15 cellular contexts compared by ENCODE assay signal in the genomic region with DNA sequence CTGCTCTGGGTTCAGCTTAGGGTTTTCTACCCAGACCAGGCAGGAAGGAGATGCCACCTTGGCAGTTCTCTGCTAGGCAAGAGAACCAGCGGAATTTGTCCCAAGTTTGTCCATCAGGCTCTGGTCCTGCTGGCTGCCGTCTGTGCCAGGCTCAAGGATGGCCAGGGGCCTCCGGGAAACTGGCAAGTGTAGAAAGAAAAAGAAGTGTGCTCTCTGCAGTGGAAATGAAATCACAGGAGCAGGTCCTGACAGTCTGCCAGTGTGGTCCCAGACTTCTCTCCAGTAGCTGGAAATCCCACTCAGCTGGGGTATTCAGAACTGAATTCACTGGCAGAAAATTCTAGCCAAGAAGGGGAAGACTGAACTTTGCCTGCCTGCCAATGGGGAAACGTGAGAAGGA.
DNase-seq lines count a peak whose midpoint lies in the region; ATAC-seq and TF ChIP-seq lines count a peak whose summit lies in the region.
"Had no signal": no experiment of that assay in that cellular context is flagged by ENCODE, and none has a peak within 500 bp of the region (broad histone marks: within the 10 kb centered on the region; RNA-seq: fewer than 3 reads in every experiment).

No MANE protein-coding gene starts in this region.

- H3K9me3 ChIP-seq in SK-N-SH (no peaks in the 10 kb centered on the region), mesenchymal stem cell (ENCODE audit: control insufficient read depth, low read length) (no peaks in the 10 kb centered on the region), stomach smooth muscle (ENCODE audit: control insufficient read depth in 2 of 2, low read length in 2 of 2) (no peaks in the 10 kb centered on the region)

- no peak overlapping the region for H3K14ac ChIP-seq in mesenchymal stem cell (ENCODE audit: low read length in 2 of 2)

- H3K4me1 ChIP-seq in SK-N-SH (ENCODE audit: control insufficient read depth in 1 of 2, insufficient read depth in 2 of 2, low read depth in 1 of 2, low read length in 1 of 2) (peaks cover 51 to 89% of the 10 kb centered on the region in 2 experiments), mesenchymal stem cell (ENCODE audit: control insufficient read depth, insufficient read depth, low read depth, low read length) (peaks cover 28% of the 10 kb centered on the region), stomach smooth muscle (ENCODE audit: control insufficient read depth, insufficient read depth, low read length) (peaks cover 70% of the 10 kb centered on the region)

- peak overlapping the region; percentile 51 for H2BK120ac ChIP-seq in mesenchymal stem cell (ENCODE audit: low read depth, low read length)

- peak overlapping the region; percentile 97 to 100 for H3K27ac ChIP-seq in SK-N-SH (ENCODE audit: low read depth in 2 of 2, low read length in 1 of 2)
- H3K27ac ChIP-seq in mesenchymal stem cell (ENCODE audit: low read length, poor library complexity, severe bottlenecking), result no peak overlapping the region
- peak overlapping the region; percentile 18 for H3K27ac ChIP-seq in stomach smooth muscle (ENCODE audit: low read length)

- H2AK5ac ChIP-seq in mesenchymal stem cell (ENCODE audit: low read length, severe bottlenecking), result peak overlapping the region; percentile 71

- peak overlapping the region; percentile 27 for H4K8ac ChIP-seq in mesenchymal stem cell (ENCODE audit: low read length)

- CTCF ChIA-PET in SK-N-SH (lab: Yijun Ruan, JAX), result interaction anchor here (1.4 to 4.9 kb wide), 5 partner anchors 14 to 259 kb away, joined by 3 to 31 read pairs (median 9); no protein-coding TSS in a partner anchor
- CTCF ChIA-PET in activated CD8-positive, alpha-beta T cell treated with anti-CD3 and anti-CD28 coated beads for 36 hours (lab: Charles Lee), result no interaction called here

- peak overlapping the region; percentile 46 for H3K27ac Mint-ChIP-seq in central memory CD8-positive, alpha-beta T cell (ENCODE audit: low read depth)
- H3K27ac Mint-ChIP-seq in activated CD8-positive, alpha-beta T cell treated with anti-CD3 and anti-CD28 coated beads for 36 hours, result no peak overlapping the region

- H3K4ac ChIP-seq in mesenchymal stem cell (ENCODE audit: low read depth in 1 of 2, low read length in 2 of 2), result peak overlapping the region in 1 of 2 experiments; percentile 73

- peak overlapping the region; percentile 26 for H2BK15ac ChIP-seq in mesenchymal stem cell (ENCODE audit: low read depth, poor library complexity, severe bottlenecking)

- no peak overlapping the region for H2BK5ac ChIP-seq in mesenchymal stem cell (ENCODE audit: low read depth, low read length, poor library complexity, severe bottlenecking)

- no peaks in the 10 kb centered on the region for H3K9me3 Mint-ChIP-seq in central memory CD8-positive, alpha-beta T cell
- H3K9me3 Mint-ChIP-seq in activated CD8-positive, alpha-beta T cell treated with anti-CD3 and anti-CD28 coated beads for 36 hours, result no peaks in the 10 kb centered on the region
- H3K9me3 Mint-ChIP-seq: T-helper 2 cell treated with Interferon-gamma antibody and Interleukin-4, amounts not matched to agents 5 μg/mL and 100 μg/mL, for 36 hours had no signal

- no peak for TF ChIP-seq RAD21 in SK-N-SH (IDR thresholded peaks at IDR 0.05; ENCODE audit: low read length)

- H3K36me3 ChIP-seq in SK-N-SH (replicated peaks in 1 of 2; ENCODE audit: control insufficient read depth in 1 of 2, insufficient read depth in 2 of 2, low read length in 1 of 2) (peaks cover 0 to 9% of the 10 kb centered on the region in 2 experiments), mesenchymal stem cell (ENCODE audit: control insufficient read depth in 1 of 2, insufficient read depth in 2 of 2, low read depth in 1 of 2, low read length in 2 of 2) (peaks cover 23 to 72% of the 10 kb centered on the region in 2 experiments), stomach smooth muscle (ENCODE audit: control insufficient read depth in 2 of 2, insufficient read depth in 2 of 2, low read length in 2 of 2) (peaks cover 0 to 29% of the 10 kb centered on the region in 2 donors)

- H3K79me2 ChIP-seq in SK-N-SH (ENCODE audit: insufficient read depth), result peaks cover 15% of the 10 kb centered on the region; the same call in 1 of the 2 replicates

- no peaks in the 10 kb centered on the region for H4K20me1 ChIP-seq in SK-N-SH (ENCODE audit: insufficient read depth)

- H3K9me2 ChIP-seq in SK-N-SH, result no peaks in the 10 kb centered on the region

- H3K27me3 ChIP-seq in SK-N-SH (ENCODE audit: insufficient read depth), result no peaks in the 10 kb centered on the region
- no peaks in the 10 kb centered on the region for H3K27me3 ChIP-seq in mesenchymal stem cell (ENCODE audit: control insufficient read depth in 1 of 2, insufficient read depth in 1 of 2, low read length in 2 of 2)
- no peaks in the 10 kb centered on the region for H3K27me3 ChIP-seq in stomach smooth muscle (ENCODE audit: control insufficient read depth in 1 of 2, insufficient read depth in 2 of 2, low read length in 2 of 2)

- H3K79me1 ChIP-seq in mesenchymal stem cell (replicated peaks; ENCODE audit: low read length, poor library complexity, severe bottlenecking), result peaks cover 16% of the 10 kb centered on the region

- no peak for DNase-seq in SK-N-SH
- DNase-seq in central memory CD8-positive, alpha-beta T cell (ENCODE audit: low spot score in 2 of 2), result no peak
- no peak for DNase-seq in mesenchymal stem cell
- no peak for DNase-seq in activated CD4-positive, alpha-beta T cell treated with anti-CD3 and anti-CD28 coated beads, Interleukin-2, amount 50 U/mL, for 48 hours
- no peak for DNase-seq in activated CD8-positive, alpha-beta T cell treated with anti-CD3 and anti-CD28 coated beads for 36 hours
- DNase-seq in NOMO-1 treated with DMSO at 0.1 percent for 48 hours (lab: John Stamatoyannopoulos, UW; ENCODE audit: unreplicated experiment), result no peak
- DNase-seq: 8988T; activated CD4-positive, alpha-beta T cell treated with anti-CD3 and anti-CD28 coated beads, Interleukin-2, amount 50 U/mL, for 1 hour; activated effector memory CD4-positive, alpha-beta T cell treated with Interleukin-2 at 50 U/mL for 16 hours; COR-L47; NCI-H2029 treated with DMSO at 0.1 percent for 48 hours; NCI-H69 had no signal

- H4K91ac ChIP-seq in mesenchymal stem cell (ENCODE audit: low read length), result peak overlapping the region; percentile 30

- H3K18ac ChIP-seq in mesenchymal stem cell (ENCODE audit: low read depth in 1 of 2, low read length in 2 of 2), result peak overlapping the region; percentile 29 to 63

- peaks cover 48% of the 10 kb centered on the region for H3F3A ChIP-seq in SK-N-SH (replicated peaks; ENCODE audit: insufficient read depth)

- H3K4me2 ChIP-seq in SK-N-SH (no peak overlapping the region; the same call in 1 of the 2 replicates), mesenchymal stem cell (ENCODE audit: low read length, poor library complexity, severe bottlenecking) (no peak overlapping the region)

- 86% methylated on average over 4 of the region's 4 CpGs for WGBS in SK-N-SH (ENCODE audit: low lambda C conversion rate)
- WGBS in mesenchymal stem cell, result 93% methylated on average over 4 of the region's 4 CpGs

- H3K4me3 Mint-ChIP-seq in central memory CD8-positive, alpha-beta T cell, result no peak overlapping the region
- no peak overlapping the region for H3K4me3 Mint-ChIP-seq in activated CD8-positive, alpha-beta T cell treated with anti-CD3 and anti-CD28 coated beads for 36 hours
- H3K4me3 Mint-ChIP-seq: T-helper 2 cell treated with Interferon-gamma antibody and Interleukin-4, amounts not matched to agents 5 μg/mL and 100 μg/mL, for 36 hours had no signal

- POLR2A ChIA-PET in SK-N-SH (lab: Yijun Ruan, JAX), result interaction anchor here (1.0 to 4.8 kb wide), 3 partner anchors 8 to 25 kb away, joined by 4 to 27 read pairs (median 8); no protein-coding TSS in a partner anchor
- POLR2A ChIA-PET in activated CD8-positive, alpha-beta T cell treated with anti-CD3 and anti-CD28 coated beads for 36 hours (lab: Charles Lee), result no interaction called here

- ATAC-seq in SK-N-SH treated with all-trans-retinoic acid at 6 μM for 48 hours, result no peak
- ATAC-seq in central memory CD8-positive, alpha-beta T cell (replicated peaks; ENCODE audit: extremely low read depth, poor library complexity, severe bottlenecking), result no peak
- no peak for ATAC-seq in activated CD8-positive, alpha-beta T cell treated with anti-CD3 and anti-CD28 coated beads for 36 hours

- H3K4me3 ChIP-seq in SK-N-SH (ENCODE audit: low read depth in 2 of 2, low read length in 1 of 2) (no peak overlapping the region), mesenchymal stem cell (ENCODE audit: insufficient read depth in 1 of 2, low read depth in 1 of 2, low read length in 2 of 2) (no peak overlapping the region), stomach smooth muscle (ENCODE audit: low read length in 2 of 2) (no peak overlapping the region)

- intact Hi-C loops in activated CD8-positive, alpha-beta T cell treated with anti-CD3 and anti-CD28 coated beads for 36 hours (cut with micrococcal nuclease), result no loop called here

- no peak overlapping the region for H2AFZ ChIP-seq in SK-N-SH (ENCODE audit: low read depth)
- H2AFZ ChIP-seq in mesenchymal stem cell (ENCODE audit: low read depth, low read length), result no peak overlapping the region

- H3K23ac ChIP-seq in mesenchymal stem cell (ENCODE audit: low read length in 2 of 2), result no peak overlapping the region

- no peaks in the 10 kb centered on the region for H3K27me3 Mint-ChIP-seq in central memory CD8-positive, alpha-beta T cell
- H3K27me3 Mint-ChIP-seq in activated CD8-positive, alpha-beta T cell treated with anti-CD3 and anti-CD28 coated beads for 36 hours, result no peaks in the 10 kb centered on the region

- TF ChIP-seq CTCF in SK-N-SH (IDR thresholded peaks at IDR 0.05), result no peak
- no peak for TF ChIP-seq CTCF in activated CD8-positive, alpha-beta T cell treated with anti-CD3 and anti-CD28 coated beads for 36 hours (IDR thresholded peaks at IDR 0.05)

- peaks cover 28% of the 10 kb centered on the region for H3K4me1 Mint-ChIP-seq in central memory CD8-positive, alpha-beta T cell
- peaks cover 16% of the 10 kb centered on the region for H3K4me1 Mint-ChIP-seq in activated CD8-positive, alpha-beta T cell treated with anti-CD3 and anti-CD28 coated beads for 36 hours (ENCODE audit: low read depth)

- H2BK12ac ChIP-seq in mesenchymal stem cell (ENCODE audit: low read length in 2 of 2), result peak overlapping the region; percentile 60 to 61

- H3K36me3 Mint-ChIP-seq in central memory CD8-positive, alpha-beta T cell (ENCODE audit: insufficient read depth), result peaks cover 14% of the 10 kb centered on the region
- H3K36me3 Mint-ChIP-seq in activated CD8-positive, alpha-beta T cell treated with anti-CD3 and anti-CD28 coated beads for 36 hours (ENCODE audit: low read depth), result peaks cover 11% of the 10 kb centered on the region

- no peak overlapping the region for H3K9ac ChIP-seq in SK-N-SH
- H3K9ac ChIP-seq in mesenchymal stem cell (ENCODE audit: low read length), result no peak overlapping the region
- no peak overlapping the region for H3K9ac ChIP-seq in stomach smooth muscle (ENCODE audit: low read length in 2 of 2)

- TF ChIP-seq EP300 in SK-N-SH (IDR thresholded peaks at IDR 0.05; ENCODE audit: borderline replicate concordance in 1 of 2, low read depth in 1 of 2, low read length in 1 of 2), result no peak

TF ChIP-seq in SK-N-SH, 30 proteins besides CTCF, POLR2A, EP300 and RAD21 (continues in another document):
- no peak for TF ChIP-seq FOXJ3 (CRISPR knock-in tag; IDR thresholded peaks at IDR 0.05)

TF ChIP-seq in SK-N-SH treated with all-trans-retinoic acid at 6 μM for 48 hours, 23 proteins besides CTCF, POLR2A, EP300 and RAD21 (continues in another document):
- no peak for TF ChIP-seq ZNF8 (CRISPR knock-in tag; IDR thresholded peaks at IDR 0.05)
